Comparison of ENCODE assay signal across 17 cellular contexts in the genomic region with DNA sequence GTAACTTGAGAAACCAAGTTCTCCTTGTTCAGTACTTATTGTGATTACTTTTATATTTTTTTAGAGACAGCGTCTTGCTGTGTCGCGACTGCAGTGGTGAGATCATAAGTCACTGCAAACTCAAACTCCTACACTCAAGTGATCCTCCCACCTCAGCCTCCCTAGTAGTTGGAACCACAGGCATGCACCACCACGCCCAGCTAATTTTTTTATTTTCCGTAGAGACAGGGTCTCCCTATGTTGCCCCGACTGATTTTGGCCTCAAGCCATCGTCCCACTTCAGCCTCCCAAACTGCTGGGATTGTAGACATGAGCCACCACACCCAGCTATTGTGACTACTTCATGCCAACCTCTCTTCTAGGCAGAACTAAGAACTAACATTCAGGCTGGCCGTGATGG. TPM values are rescaled to one million over a fixed set of nuclear protein-coding genes. Genes with fewer than 3 reads are reported as not detected.
A peak's percentile ranks its signal among the peaks of the same experiment; 100 is the strongest.
DNase-seq lines count a peak whose midpoint lies in the region; ATAC-seq and TF ChIP-seq lines count a peak whose summit lies in the region.
"Had no signal": no experiment of that assay in that cellular context is flagged by ENCODE, and none has a peak within 500 bp of the region (broad histone marks: within the 10 kb centered on the region; RNA-seq: fewer than 3 reads in every experiment).

No MANE protein-coding gene starts in this region.

- no peak for TF ChIP-seq CTCF in CD4-positive, alpha-beta T cell (IDR thresholded peaks at IDR 0.05)
- no peak for TF ChIP-seq CTCF in colonic mucosa (IDR thresholded peaks at IDR 0.05)
- TF ChIP-seq CTCF in osteoblast (IDR thresholded peaks at IDR 0.05; ENCODE audit: extremely low read depth, low read depth, low read length), result no peak
- no peak for TF ChIP-seq CTCF in GM10248 (IDR thresholded peaks at IDR 0.05; ENCODE audit: control extremely low read depth, extremely low read depth, low read depth, missing control alignments)

- H3K4me1 ChIP-seq in colonic mucosa (no peaks in the 10 kb centered on the region), osteoblast (ENCODE audit: insufficient read depth, low read length) (peaks cover 22% of the 10 kb centered on the region)

- POLR2A ChIA-PET in CD4-positive, alpha-beta T cell (lab: Charles Lee), result interaction anchor here (7.9 kb wide), 1 partner anchor 79 kb away, joined by 85 read pairs; no protein-coding TSS in a partner anchor
- POLR2A ChIA-PET in GM10248 (lab: Yijun Ruan, JAX), result interaction anchor here (0.6 kb wide), 1 partner anchor 111 kb away, joined by 3 read pairs; no protein-coding TSS in a partner anchor

- H3K4me2 ChIP-seq in osteoblast (ENCODE audit: insufficient read depth, low read length), result no peak overlapping the region

- H3K9me3 ChIP-seq in CD4-positive, alpha-beta T cell (ENCODE audit: control insufficient read depth, low read length), result no peaks in the 10 kb centered on the region
- H3K9me3 ChIP-seq in colonic mucosa (no peaks in the 10 kb centered on the region), osteoblast (ENCODE audit: low read depth, low read length) (no peaks in the 10 kb centered on the region)
- H3K9me3 ChIP-seq: Peyer's patch had no signal

- H4K20me1 ChIP-seq in osteoblast (ENCODE audit: insufficient read depth, low read length), result no peaks in the 10 kb centered on the region

- H3K27ac ChIP-seq in CD4-positive, alpha-beta T cell (ENCODE audit: low read depth, low read length), result no peak overlapping the region
- H3K27ac ChIP-seq in colonic mucosa (no peak overlapping the region), osteoblast (ENCODE audit: low read depth, low read length) (peak overlapping the region; percentile 33)
- H3K27ac ChIP-seq: cardiac muscle cell had no signal

- H3K36me3 Mint-ChIP-seq in CD4-positive, alpha-beta T cell (ENCODE audit: low read depth), result peaks cover 23% of the 10 kb centered on the region
- H3K36me3 Mint-ChIP-seq: natural killer cell had no signal

- no peak for TF ChIP-seq RAD21 in Ishikawa (IDR thresholded peaks at IDR 0.05; ENCODE audit: low read depth)

- no peak overlapping the region for H2AFZ ChIP-seq in osteoblast (ENCODE audit: low read length)

- no peak overlapping the region for H3K9ac ChIP-seq in colonic mucosa (ENCODE audit: low read depth in 2 of 2, low read length in 2 of 2)

- H3K4me1 Mint-ChIP-seq in CD4-positive, alpha-beta T cell (ENCODE audit: low read depth), result peaks cover 15% of the 10 kb centered on the region

- no peaks in the 10 kb centered on the region for H3K27me3 Mint-ChIP-seq in CD4-positive, alpha-beta T cell
- H3K27me3 Mint-ChIP-seq: stimulated activated naive B cell treated with anti-CD40 and anti-IgM and Interleukin-4, amounts not matched to agents 10 μg/mL and 1 μg/mL and 100 μg/mL, for 72 hours had no signal

- H3K79me2 ChIP-seq in osteoblast (ENCODE audit: insufficient read depth, low read length), result peaks cover 5% of the 10 kb centered on the region

- intact Hi-C loops in CD4-positive, alpha-beta T cell (cut with DNase I, micrococcal nuclease), result no loop called here
- intact Hi-C loops in colonic mucosa (cut with DNase I), result no loop called here

- no peak overlapping the region for H3K4me3 ChIP-seq in colonic mucosa
- H3K4me3 ChIP-seq in osteoblast (ENCODE audit: insufficient read depth, low read length), result no peak overlapping the region
- H3K4me3 ChIP-seq: cardiac muscle cell, lung, Peyer's patch had no signal

- peaks cover 6% of the 10 kb centered on the region for H3K36me3 ChIP-seq in colonic mucosa
- peaks cover 22% of the 10 kb centered on the region for H3K36me3 ChIP-seq in osteoblast (ENCODE audit: insufficient read depth, low read length)

- CTCF ChIA-PET in CD4-positive, alpha-beta T cell (lab: Charles Lee), result interaction anchor here (0.5 to 10.5 kb wide), 2 partner anchors 80 to 506 kb away, joined by 4 to 78 read pairs; no protein-coding TSS in a partner anchor
- CTCF ChIA-PET in GM10248 (lab: Yijun Ruan, JAX), result interaction anchor here (3.3 to 7.3 kb wide), 3 partner anchors 9 to 89 kb away, joined by 15 to 78 read pairs (median 32); a partner anchor contains a TSS

- peak overlapping the region; percentile 7 for H3K27ac Mint-ChIP-seq in CD4-positive, alpha-beta T cell
- H3K27ac Mint-ChIP-seq: natural killer cell had no signal

- H3K9me3 Mint-ChIP-seq in CD4-positive, alpha-beta T cell, result no peaks in the 10 kb centered on the region
- H3K9me3 Mint-ChIP-seq: natural killer cell; stimulated activated naive B cell treated with anti-CD40 and anti-IgM and Interleukin-4, amounts not matched to agents 10 μg/mL and 1 μg/mL and 100 μg/mL, for 72 hours had no signal

- H3K27me3 ChIP-seq in CD4-positive, alpha-beta T cell (ENCODE audit: control insufficient read depth, insufficient read depth, low read length), result no peaks in the 10 kb centered on the region
- H3K27me3 ChIP-seq in colonic mucosa, result no peaks in the 10 kb centered on the region
- no peaks in the 10 kb centered on the region for H3K27me3 ChIP-seq in osteoblast (ENCODE audit: insufficient read depth, low read length)
- H3K27me3 ChIP-seq: cardiac muscle cell, Peyer's patch had no signal

- no peak overlapping the region for H3K4me3 Mint-ChIP-seq in CD4-positive, alpha-beta T cell
- H3K4me3 Mint-ChIP-seq: natural killer cell; stimulated activated naive B cell treated with anti-CD40 and anti-IgM and Interleukin-4, amounts not matched to agents 10 μg/mL and 1 μg/mL and 100 μg/mL, for 72 hours had no signal

- DNase-seq in CD4-positive, alpha-beta T cell, result no peak
- peak; percentile 32 for DNase-seq in colonic mucosa
- no peak for DNase-seq in osteoblast (ENCODE audit: insufficient read length, low spot score, missing footprints)
- DNase-seq in NCI-H128 (lab: John Stamatoyannopoulos, UW; ENCODE audit: unreplicated experiment), result no peak
- no peak for DNase-seq in GM10248 (ENCODE audit: extremely low spot score)
- DNase-seq: activated CD4-positive, alpha-beta T cell treated with anti-CD3 and anti-CD28 coated beads for 48 hours; activated naive CD4-positive, alpha-beta T cell treated with anti-CD3 and anti-CD28 coated beads, Interleukin-2, amount 50 U/mL, for 16 hours; COR-L47; natural killer cell; NCI-H2029 treated with DMSO at 0.1 percent for 48 hours; Peyer's patch; stimulated activated naive B cell treated with anti-CD40 and anti-IgM and Interleukin-4, amounts not matched to agents 10 μg/mL and 1 μg/mL and 100 μg/mL, for 72 hours had no signal

- ATAC-seq in CD4-positive, alpha-beta T cell (ENCODE audit: poor library complexity), result no peak
- ATAC-seq in GM21737 (IDR thresholded peaks at IDR 0.05; ENCODE audit: unreplicated experiment) (no peak), GM18519 (IDR thresholded peaks at IDR 0.05; ENCODE audit: low FRiP score, unreplicated experiment) (no peak)
- ATAC-seq: natural killer cell; stimulated activated naive B cell treated with anti-CD40 and anti-IgM and Interleukin-4, amounts not matched to agents 10 μg/mL and 1 μg/mL and 100 μg/mL, for 72 hours had no signal

- TF ChIP-seq EP300 in Ishikawa (IDR thresholded peaks at IDR 0.05; ENCODE audit: borderline replicate concordance), result no peak

TF ChIP-seq in Ishikawa, 13 proteins besides CTCF, POLR2A, EP300 and RAD21:
- TF ChIP-seq, protein P1, sequence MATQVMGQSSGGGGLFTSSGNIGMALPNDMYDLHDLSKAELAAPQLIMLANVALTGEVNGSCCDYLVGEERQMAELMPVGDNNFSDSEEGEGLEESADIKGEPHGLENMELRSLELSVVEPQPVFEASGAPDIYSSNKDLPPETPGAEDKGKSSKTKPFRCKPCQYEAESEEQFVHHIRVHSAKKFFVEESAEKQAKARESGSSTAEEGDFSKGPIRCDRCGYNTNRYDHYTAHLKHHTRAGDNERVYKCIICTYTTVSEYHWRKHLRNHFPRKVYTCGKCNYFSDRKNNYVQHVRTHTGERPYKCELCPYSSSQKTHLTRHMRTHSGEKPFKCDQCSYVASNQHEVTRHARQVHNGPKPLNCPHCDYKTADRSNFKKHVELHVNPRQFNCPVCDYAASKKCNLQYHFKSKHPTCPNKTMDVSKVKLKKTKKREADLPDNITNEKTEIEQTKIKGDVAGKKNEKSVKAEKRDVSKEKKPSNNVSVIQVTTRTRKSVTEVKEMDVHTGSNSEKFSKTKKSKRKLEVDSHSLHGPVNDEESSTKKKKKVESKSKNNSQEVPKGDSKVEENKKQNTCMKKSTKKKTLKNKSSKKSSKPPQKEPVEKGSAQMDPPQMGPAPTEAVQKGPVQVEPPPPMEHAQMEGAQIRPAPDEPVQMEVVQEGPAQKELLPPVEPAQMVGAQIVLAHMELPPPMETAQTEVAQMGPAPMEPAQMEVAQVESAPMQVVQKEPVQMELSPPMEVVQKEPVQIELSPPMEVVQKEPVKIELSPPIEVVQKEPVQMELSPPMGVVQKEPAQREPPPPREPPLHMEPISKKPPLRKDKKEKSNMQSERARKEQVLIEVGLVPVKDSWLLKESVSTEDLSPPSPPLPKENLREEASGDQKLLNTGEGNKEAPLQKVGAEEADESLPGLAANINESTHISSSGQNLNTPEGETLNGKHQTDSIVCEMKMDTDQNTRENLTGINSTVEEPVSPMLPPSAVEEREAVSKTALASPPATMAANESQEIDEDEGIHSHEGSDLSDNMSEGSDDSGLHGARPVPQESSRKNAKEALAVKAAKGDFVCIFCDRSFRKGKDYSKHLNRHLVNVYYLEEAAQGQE (IDR thresholded peaks at IDR 0.05; ENCODE audit: low read depth), result no peak
- 0 out of 2 replicates have a peak, but pooled peaks have one; percentile 20 for TF ChIP-seq NFIC (IDR thresholded peaks at IDR 0.05)
- TF ChIP-seq, protein P2, sequence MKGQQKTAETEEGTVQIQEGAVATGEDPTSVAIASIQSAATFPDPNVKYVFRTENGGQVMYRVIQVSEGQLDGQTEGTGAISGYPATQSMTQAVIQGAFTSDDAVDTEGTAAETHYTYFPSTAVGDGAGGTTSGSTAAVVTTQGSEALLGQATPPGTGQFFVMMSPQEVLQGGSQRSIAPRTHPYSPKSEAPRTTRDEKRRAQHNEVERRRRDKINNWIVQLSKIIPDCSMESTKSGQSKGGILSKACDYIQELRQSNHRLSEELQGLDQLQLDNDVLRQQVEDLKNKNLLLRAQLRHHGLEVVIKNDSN (IDR thresholded peaks at IDR 0.05), result no peak

RNA-seq across cellular contexts. Expression of a gene that starts 8.3 kb away (rescaled TPM):
- total RNA-seq in CD4-positive, alpha-beta T cell, result 100 to 1,000 TPM; 119 TPM
- 10 to 100 TPM; 48.5 to 82.6 TPM for total RNA-seq in colonic mucosa
- 33.3 and 34.8 TPM in 2 replicates for total RNA-seq in osteoblast

RNA-seq across cellular contexts. Expression of a gene that starts 12.7 kb away (rescaled TPM):
- 1 to 10 TPM; 3.5 to 3.8 TPM for total RNA-seq in CD4-positive, alpha-beta T cell
- 1 to 10 TPM; 2.9 to 4.3 TPM for total RNA-seq in colonic mucosa
- 6.8 and 9.0 TPM in 2 replicates for total RNA-seq in osteoblast

RNA-seq across cellular contexts. Expression of a gene that starts 18.2 kb away (rescaled TPM):
- total RNA-seq in CD4-positive, alpha-beta T cell, result 10 to 100 TPM; 20.4 to 21.1 TPM
- 10 to 100 TPM; 19.5 to 26.7 TPM for total RNA-seq in colonic mucosa
- 33.7 and 35.4 TPM in 2 replicates for total RNA-seq in osteoblast
